Comparison of ENCODE assay signal across 8 cellular contexts in the genomic region with DNA sequence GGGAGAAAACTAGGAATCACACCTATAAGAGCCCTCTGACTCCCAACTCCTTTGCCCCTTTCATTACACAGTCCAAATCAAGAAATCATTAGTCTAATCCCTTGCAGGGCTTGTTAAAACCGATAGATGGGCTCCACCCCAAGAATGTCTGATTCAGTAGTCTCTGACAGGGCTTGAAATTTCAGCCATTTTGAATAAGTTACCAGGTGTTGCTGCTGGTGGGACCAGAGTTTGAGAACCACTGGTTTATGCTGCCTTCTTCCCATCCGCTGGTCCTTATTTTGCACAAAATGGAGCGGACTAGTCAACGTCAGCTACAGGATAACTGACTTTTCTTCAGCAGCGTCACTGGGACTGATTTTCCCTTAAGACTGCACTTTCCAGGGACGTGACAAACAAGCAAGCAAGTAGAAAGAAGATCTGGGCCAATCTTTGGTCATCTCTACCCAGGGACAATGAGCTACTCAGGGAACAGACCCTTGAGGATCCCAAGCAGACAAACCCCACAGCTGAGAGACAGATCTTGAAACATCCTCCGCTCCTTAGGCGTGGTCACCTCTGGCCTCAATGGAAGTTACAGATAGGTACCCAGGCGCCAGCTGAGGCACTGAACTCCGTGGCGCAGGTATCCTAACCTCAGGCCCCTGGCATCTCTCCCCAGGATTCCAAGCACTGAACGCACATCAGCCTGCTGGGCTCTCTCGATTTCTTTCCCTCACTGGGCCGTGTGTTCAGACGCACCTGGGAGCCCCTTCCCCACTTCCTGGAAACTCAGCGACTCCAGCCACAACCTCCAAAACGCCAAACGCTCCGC. TPM values are rescaled to one million over a fixed set of nuclear protein-coding genes. Genes with fewer than 3 reads are reported as not detected.
DNase-seq lines count a peak whose midpoint lies in the region; ATAC-seq lines count a peak whose summit lies in the region.

No MANE protein-coding gene starts in this region.

- H3K36me3 Mint-ChIP-seq in activated CD4-positive, alpha-beta memory T cell treated with anti-CD3 and anti-CD28 coated beads for 36 hours, result peaks cover 3% of the 10 kb centered on the region
- no peaks in the 10 kb centered on the region for H3K36me3 Mint-ChIP-seq in stimulated activated memory B cell treated with anti-CD40 and anti-IgM and Interleukin-4, amounts not matched to agents 10 μg/mL and 1 μg/mL and 100 μg/mL, for 72 hours

- CTCF ChIA-PET in activated CD4-positive, alpha-beta memory T cell treated with anti-CD3 and anti-CD28 coated beads for 36 hours (lab: Charles Lee), result interaction anchor here (0.6 to 2.0 kb wide), 3 partner anchors 43 to 370 kb away, joined by 3 to 7 read pairs (median 3); no protein-coding TSS in a partner anchor

- peaks cover 7% of the 10 kb centered on the region for H3K4me1 ChIP-seq in iPS-15b (ENCODE audit: control insufficient read depth, insufficient read depth, low read length)

- H3K9ac ChIP-seq in iPS-15b (ENCODE audit: low read depth, low read length), result peak overlapping the region; percentile 48

- ATAC-seq in stimulated activated memory B cell treated with anti-CD40 and anti-IgM and Interleukin-4, amounts not matched to agents 10 μg/mL and 1 μg/mL and 100 μg/mL, for 72 hours, result no peak
- ATAC-seq in GM21447 (IDR thresholded peaks at IDR 0.05; ENCODE audit: unreplicated experiment), result no peak
- no peak for ATAC-seq in GM18909 (IDR thresholded peaks at IDR 0.05; ENCODE audit: poor library complexity, unreplicated experiment)

- H3K27me3 ChIP-seq in iPS-15b (ENCODE audit: control insufficient read depth, insufficient read depth, low read length), result no peaks in the 10 kb centered on the region

- H3K27me3 Mint-ChIP-seq in activated CD4-positive, alpha-beta memory T cell treated with anti-CD3 and anti-CD28 coated beads for 36 hours, result no peaks in the 10 kb centered on the region
- H3K27me3 Mint-ChIP-seq in stimulated activated memory B cell treated with anti-CD40 and anti-IgM and Interleukin-4, amounts not matched to agents 10 μg/mL and 1 μg/mL and 100 μg/mL, for 72 hours, result no peaks in the 10 kb centered on the region

- no peaks in the 10 kb centered on the region for H3K9me3 ChIP-seq in iPS-15b (ENCODE audit: control insufficient read depth, insufficient read depth, low read length)

- no peaks in the 10 kb centered on the region for H3K9me3 Mint-ChIP-seq in activated CD4-positive, alpha-beta memory T cell treated with anti-CD3 and anti-CD28 coated beads for 36 hours
- no peaks in the 10 kb centered on the region for H3K9me3 Mint-ChIP-seq in stimulated activated memory B cell treated with anti-CD40 and anti-IgM and Interleukin-4, amounts not matched to agents 10 μg/mL and 1 μg/mL and 100 μg/mL, for 72 hours

- intact Hi-C loops in activated CD4-positive, alpha-beta memory T cell treated with anti-CD3 and anti-CD28 coated beads for 36 hours (cut with micrococcal nuclease), result loop anchor here (2.0 kb wide), 2 partner anchors 13 to 43 kb away; no protein-coding TSS in a partner anchor

- peaks cover 4% of the 10 kb centered on the region for H3K36me3 ChIP-seq in iPS-15b (ENCODE audit: control insufficient read depth, insufficient read depth, low read length)

- H3K4me3 ChIP-seq in iPS-15b (ENCODE audit: low read depth, low read length), result peak overlapping the region; percentile 91

- peak overlapping the region; percentile 91 for H3K4me3 Mint-ChIP-seq in activated CD4-positive, alpha-beta memory T cell treated with anti-CD3 and anti-CD28 coated beads for 36 hours
- peak overlapping the region; percentile 98 for H3K4me3 Mint-ChIP-seq in stimulated activated memory B cell treated with anti-CD40 and anti-IgM and Interleukin-4, amounts not matched to agents 10 μg/mL and 1 μg/mL and 100 μg/mL, for 72 hours

- peaks cover 35% of the 10 kb centered on the region for H3K4me1 Mint-ChIP-seq in activated CD4-positive, alpha-beta memory T cell treated with anti-CD3 and anti-CD28 coated beads for 36 hours (ENCODE audit: low read depth)
- peaks cover 41% of the 10 kb centered on the region for H3K4me1 Mint-ChIP-seq in stimulated activated memory B cell treated with anti-CD40 and anti-IgM and Interleukin-4, amounts not matched to agents 10 μg/mL and 1 μg/mL and 100 μg/mL, for 72 hours

- DNase-seq in DMS53 (lab: John Stamatoyannopoulos, UW) (peak; percentile 38), DMS53 treated with DMSO at 0.1 percent for 48 hours (lab: John Stamatoyannopoulos, UW; ENCODE audit: unreplicated experiment) (no peak), NCI-H187 (lab: John Stamatoyannopoulos, UW) (no peak)
- peak; percentile 16 for DNase-seq in activated CD4-positive, alpha-beta memory T cell treated with anti-CD3 and anti-CD28 coated beads for 36 hours

- POLR2A ChIA-PET in activated CD4-positive, alpha-beta memory T cell treated with anti-CD3 and anti-CD28 coated beads for 36 hours (lab: Charles Lee), result interaction anchor here (1.4 kb wide), 1 partner anchor 97 kb away, joined by 10 read pairs; the partner anchor contains the start of genes MMAB and MVK

- peak overlapping the region; percentile 98 for H3K27ac Mint-ChIP-seq in activated CD4-positive, alpha-beta memory T cell treated with anti-CD3 and anti-CD28 coated beads for 36 hours
- peak overlapping the region; percentile 98 for H3K27ac Mint-ChIP-seq in stimulated activated memory B cell treated with anti-CD40 and anti-IgM and Interleukin-4, amounts not matched to agents 10 μg/mL and 1 μg/mL and 100 μg/mL, for 72 hours

RNA-seq across cellular contexts. Expression of gene KCTD10, which starts 0.9 kb away (rescaled TPM):
- 10 to 100 TPM; 36.2 to 40.3 TPM for total RNA-seq in activated CD4-positive, alpha-beta memory T cell treated with anti-CD3 and anti-CD28 coated beads for 36 hours

RNA-seq across cellular contexts. Expression of gene UBE3B, which starts 1.2 kb away (rescaled TPM):
- total RNA-seq in activated CD4-positive, alpha-beta memory T cell treated with anti-CD3 and anti-CD28 coated beads for 36 hours, result 10 to 100 TPM; 29.8 to 32.3 TPM

Comparison
In these comparisons a context has a peak if more than half of its experiments do, and no peak if none do; other contexts are left out.
1. DNase-seq: peak in DMS53 (single experiment) and activated CD4-positive, alpha-beta memory T cell treated with anti-CD3 and anti-CD28 coated beads for 36 hours (single experiment); none in DMS53 treated with DMSO at 0.1 percent for 48 hours (single experiment) and NCI-H187 (0 of 2).